Comparison of ENCODE assay signal across 1 cellular context in the genomic region with DNA sequence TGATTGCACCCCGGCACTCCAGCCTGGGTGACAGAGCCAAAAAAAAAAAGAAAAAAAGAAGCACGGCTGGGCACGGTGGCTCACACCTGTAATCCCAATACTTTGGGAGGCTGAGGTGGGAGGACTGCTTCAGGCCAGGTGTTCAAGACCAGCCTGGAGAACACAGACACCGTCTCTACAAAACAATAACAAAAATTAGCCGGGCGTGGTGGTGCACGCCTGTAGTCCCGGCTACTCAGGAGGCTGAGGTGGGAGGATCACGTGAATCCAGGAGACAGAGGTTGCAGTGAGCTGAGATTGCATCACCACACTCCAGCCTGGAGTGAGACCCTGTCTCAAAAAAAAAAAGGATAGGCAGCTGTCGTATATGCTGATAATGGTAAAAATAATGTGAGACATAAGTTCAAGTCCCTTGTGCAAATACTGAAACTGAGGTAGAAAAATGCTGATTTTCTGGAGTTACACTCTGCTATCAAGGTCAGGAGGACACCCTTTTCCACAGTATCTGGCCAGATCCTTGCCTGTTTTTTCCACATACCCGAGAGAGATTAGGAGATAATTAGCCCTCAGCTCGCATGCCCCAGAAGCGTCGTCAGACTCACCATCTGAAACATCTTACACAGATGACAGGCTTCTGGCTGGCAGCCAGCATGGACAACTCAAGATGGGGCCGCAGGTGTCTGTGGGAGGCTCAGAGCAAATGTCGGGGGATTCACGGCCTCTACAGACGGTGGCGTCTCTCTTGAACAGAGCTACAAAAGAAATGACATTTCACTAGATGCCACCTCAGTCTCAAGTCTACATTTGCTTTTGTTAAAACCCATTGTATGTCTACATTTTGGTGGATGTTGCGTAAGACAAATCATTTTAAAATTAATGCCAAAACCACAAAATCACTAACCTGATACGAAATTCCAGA.
TF ChIP-seq lines count a peak whose summit lies in the region.

No MANE protein-coding gene starts in this region.

TF ChIP-seq in K562, 482 proteins besides CTCF, POLR2A, EP300 and RAD21 (continued from another document and continues in another):
- TF ChIP-seq, protein P1, sequence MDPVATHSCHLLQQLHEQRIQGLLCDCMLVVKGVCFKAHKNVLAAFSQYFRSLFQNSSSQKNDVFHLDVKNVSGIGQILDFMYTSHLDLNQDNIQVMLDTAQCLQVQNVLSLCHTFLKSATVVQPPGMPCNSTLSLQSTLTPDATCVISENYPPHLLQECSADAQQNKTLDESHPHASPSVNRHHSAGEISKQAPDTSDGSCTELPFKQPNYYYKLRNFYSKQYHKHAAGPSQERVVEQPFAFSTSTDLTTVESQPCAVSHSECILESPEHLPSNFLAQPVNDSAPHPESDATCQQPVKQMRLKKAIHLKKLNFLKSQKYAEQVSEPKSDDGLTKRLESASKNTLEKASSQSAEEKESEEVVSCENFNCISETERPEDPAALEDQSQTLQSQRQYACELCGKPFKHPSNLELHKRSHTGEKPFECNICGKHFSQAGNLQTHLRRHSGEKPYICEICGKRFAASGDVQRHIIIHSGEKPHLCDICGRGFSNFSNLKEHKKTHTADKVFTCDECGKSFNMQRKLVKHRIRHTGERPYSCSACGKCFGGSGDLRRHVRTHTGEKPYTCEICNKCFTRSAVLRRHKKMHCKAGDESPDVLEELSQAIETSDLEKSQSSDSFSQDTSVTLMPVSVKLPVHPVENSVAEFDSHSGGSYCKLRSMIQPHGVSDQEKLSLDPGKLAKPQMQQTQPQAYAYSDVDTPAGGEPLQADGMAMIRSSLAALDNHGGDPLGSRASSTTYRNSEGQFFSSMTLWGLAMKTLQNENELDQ (CRISPR knock-in tag; IDR thresholded peaks at IDR 0.05; ENCODE audit: borderline replicate concordance): no peak
- TF ChIP-seq, protein P2, sequence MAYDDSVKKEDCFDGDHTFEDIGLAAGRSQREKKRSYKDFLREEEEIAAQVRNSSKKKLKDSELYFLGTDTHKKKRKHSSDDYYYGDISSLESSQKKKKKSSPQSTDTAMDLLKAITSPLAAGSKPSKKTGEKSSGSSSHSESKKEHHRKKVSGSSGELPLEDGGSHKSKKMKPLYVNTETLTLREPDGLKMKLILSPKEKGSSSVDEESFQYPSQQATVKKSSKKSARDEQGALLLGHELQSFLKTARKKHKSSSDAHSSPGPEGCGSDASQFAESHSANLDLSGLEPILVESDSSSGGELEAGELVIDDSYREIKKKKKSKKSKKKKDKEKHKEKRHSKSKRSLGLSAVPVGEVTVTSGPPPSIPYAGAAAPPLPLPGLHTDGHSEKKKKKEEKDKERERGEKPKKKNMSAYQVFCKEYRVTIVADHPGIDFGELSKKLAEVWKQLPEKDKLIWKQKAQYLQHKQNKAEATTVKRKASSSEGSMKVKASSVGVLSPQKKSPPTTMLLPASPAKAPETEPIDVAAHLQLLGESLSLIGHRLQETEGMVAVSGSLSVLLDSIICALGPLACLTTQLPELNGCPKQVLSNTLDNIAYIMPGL (CRISPR knock-in tag; IDR thresholded peaks at IDR 0.05): no peak
- TF ChIP-seq BCOR (IDR thresholded peaks at IDR 0.05): 0 out of 2 replicates have a peak, but pooled peaks have one; percentile 32
- TF ChIP-seq, protein P3, sequence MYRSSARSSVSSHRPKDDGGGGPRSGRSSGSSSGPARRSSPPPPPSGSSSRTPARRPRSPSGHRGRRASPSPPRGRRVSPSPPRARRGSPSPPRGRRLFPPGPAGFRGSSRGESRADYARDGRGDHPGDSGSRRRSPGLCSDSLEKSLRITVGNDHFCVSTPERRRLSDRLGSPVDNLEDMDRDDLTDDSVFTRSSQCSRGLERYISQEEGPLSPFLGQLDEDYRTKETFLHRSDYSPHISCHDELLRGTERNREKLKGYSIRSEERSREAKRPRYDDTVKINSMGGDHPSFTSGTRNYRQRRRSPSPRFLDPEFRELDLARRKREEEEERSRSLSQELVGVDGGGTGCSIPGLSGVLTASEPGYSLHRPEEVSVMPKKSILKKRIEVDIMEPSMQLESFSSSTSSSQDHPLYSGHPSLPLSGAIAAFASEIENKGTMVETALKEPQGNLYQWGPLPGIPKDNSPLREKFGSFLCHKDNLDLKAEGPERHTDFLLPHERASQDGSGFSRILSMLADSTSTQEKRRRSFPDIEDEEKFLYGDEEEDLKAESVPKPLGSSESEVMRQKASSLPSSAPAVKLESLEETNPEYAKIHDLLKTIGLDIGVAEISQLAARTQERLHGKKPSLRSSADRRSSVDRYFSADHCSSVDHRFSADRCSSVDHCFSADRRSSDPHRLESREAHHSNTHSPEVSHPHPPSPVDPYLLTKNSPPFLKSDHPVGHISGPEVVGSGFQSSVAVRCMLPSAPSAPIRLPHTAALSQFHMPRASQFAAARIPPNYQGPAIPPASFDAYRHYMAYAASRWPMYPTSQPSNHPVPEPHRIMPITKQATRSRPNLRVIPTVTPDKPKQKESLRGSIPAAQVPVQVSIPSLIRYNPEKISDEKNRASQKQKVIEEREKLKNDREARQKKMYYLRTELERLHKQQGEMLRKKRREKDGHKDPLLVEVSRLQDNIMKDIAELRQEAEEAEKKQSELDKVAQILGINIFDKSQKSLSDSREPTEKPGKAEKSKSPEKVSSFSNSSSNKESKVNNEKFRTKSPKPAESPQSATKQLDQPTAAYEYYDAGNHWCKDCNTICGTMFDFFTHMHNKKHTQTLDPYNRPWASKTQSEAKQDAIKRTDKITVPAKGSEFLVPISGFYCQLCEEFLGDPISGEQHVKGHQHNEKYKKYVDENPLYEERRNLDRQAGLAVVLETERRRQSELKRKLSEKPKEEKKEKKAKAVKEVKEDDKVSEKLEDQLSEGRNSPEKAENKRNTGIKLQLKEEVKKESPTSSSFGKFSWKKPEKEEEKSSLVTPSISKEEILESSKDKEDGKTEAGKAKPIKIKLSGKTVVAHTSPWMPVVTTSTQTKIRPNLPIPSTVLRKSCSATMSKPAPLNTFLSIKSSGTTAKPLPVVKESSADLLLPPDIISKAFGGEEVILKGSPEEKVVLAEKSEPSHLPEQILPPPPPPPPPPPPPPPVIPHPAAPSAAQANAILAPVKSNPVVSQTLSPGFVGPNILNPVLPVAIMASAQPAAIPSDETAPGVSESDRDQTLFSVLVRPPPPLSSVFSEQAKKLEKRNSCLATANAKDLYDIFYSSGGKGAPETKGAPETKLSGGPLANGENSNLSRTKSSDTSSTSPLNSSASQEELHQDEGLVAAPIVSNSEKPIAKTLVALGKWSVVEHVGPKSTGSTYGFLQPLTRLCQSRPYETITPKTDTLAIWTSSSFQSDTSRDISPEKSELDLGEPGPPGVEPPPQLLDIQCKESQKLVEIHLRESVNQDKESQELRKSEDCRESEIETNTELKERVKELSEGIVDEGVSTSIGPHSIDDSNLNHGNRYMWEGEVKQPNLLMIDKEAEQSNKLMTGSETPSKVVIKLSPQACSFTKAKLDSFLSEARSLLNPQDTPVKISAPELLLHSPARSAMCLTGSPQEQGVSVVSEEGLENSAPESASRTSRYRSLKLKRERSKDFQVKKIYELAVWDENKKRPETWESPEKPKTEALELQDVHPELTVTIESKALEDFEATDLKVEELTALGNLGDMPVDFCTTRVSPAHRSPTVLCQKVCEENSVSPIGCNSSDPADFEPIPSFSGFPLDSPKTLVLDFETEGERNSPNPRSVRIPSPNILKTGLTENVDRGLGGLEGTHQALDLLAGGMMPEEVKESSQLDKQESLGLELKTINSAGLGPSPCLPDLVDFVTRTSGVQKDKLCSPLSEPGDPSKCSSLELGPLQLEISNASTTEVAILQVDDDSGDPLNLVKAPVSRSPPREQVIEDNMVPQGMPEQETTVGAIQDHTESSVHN (IDR thresholded peaks at IDR 0.05; ENCODE audit: borderline replicate concordance in 1 of 2, low read depth in 1 of 2): peak in 1 of 2 experiments; percentile 59; a peak in 1 of 4 replicates
- TF ChIP-seq KDM2B (CRISPR knock-in tag; IDR thresholded peaks at IDR 0.05): no peak
- TF ChIP-seq, protein P4, sequence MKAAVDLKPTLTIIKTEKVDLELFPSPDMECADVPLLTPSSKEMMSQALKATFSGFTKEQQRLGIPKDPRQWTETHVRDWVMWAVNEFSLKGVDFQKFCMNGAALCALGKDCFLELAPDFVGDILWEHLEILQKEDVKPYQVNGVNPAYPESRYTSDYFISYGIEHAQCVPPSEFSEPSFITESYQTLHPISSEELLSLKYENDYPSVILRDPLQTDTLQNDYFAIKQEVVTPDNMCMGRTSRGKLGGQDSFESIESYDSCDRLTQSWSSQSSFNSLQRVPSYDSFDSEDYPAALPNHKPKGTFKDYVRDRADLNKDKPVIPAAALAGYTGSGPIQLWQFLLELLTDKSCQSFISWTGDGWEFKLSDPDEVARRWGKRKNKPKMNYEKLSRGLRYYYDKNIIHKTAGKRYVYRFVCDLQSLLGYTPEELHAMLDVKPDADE (conservative IDR thresholded peaks at IDR 0.05; ENCODE audit: control insufficient read depth, low read depth, low read length): no peak
- TF ChIP-seq COPS2 (conservative IDR thresholded peaks at IDR 0.05): no peak
- no peak for TF ChIP-seq FOXJ3 (CRISPR knock-in tag; IDR thresholded peaks at IDR 0.05)
- TF ChIP-seq, protein P5, sequence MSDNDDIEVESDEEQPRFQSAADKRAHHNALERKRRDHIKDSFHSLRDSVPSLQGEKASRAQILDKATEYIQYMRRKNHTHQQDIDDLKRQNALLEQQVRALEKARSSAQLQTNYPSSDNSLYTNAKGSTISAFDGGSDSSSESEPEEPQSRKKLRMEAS (CRISPR knock-in tag; IDR thresholded peaks at IDR 0.05): no peak
- no peak for TF ChIP-seq PURB (CRISPR knock-in tag; IDR thresholded peaks at IDR 0.05; ENCODE audit: low read depth)
- TF ChIP-seq, protein P6, sequence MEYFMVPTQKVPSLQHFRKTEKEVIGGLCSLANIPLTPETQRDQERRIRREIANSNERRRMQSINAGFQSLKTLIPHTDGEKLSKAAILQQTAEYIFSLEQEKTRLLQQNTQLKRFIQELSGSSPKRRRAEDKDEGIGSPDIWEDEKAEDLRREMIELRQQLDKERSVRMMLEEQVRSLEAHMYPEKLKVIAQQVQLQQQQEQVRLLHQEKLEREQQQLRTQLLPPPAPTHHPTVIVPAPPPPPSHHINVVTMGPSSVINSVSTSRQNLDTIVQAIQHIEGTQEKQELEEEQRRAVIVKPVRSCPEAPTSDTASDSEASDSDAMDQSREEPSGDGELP (CRISPR knock-in tag; IDR thresholded peaks at IDR 0.05; ENCODE audit: borderline replicate concordance): peak; percentile 57; the same call in 1 of the 2 replicates
- TF ChIP-seq, protein P7, sequence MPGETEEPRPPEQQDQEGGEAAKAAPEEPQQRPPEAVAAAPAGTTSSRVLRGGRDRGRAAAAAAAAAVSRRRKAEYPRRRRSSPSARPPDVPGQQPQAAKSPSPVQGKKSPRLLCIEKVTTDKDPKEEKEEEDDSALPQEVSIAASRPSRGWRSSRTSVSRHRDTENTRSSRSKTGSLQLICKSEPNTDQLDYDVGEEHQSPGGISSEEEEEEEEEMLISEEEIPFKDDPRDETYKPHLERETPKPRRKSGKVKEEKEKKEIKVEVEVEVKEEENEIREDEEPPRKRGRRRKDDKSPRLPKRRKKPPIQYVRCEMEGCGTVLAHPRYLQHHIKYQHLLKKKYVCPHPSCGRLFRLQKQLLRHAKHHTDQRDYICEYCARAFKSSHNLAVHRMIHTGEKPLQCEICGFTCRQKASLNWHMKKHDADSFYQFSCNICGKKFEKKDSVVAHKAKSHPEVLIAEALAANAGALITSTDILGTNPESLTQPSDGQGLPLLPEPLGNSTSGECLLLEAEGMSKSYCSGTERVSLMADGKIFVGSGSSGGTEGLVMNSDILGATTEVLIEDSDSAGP (CRISPR knock-in tag; IDR thresholded peaks at IDR 0.05): no peak
- peak; percentile 46; the same call in 1 of the 2 replicates for TF ChIP-seq SMARCC2 (IDR thresholded peaks at IDR 0.05; ENCODE audit: low read depth)
- no peak for TF ChIP-seq PCBP1 (IDR thresholded peaks at IDR 0.05; ENCODE audit: low read depth, low read length, poor library complexity, severe bottlenecking)
- TF ChIP-seq MTA1 (IDR thresholded peaks at IDR 0.05; ENCODE audit: borderline replicate concordance): no peak
- TF ChIP-seq TEAD4 (IDR thresholded peaks at IDR 0.05; ENCODE audit: low read length): peak; percentile 64
- no peak for TF ChIP-seq TEAD4 (CRISPR knock-in tag; IDR thresholded peaks at IDR 0.05; ENCODE audit: borderline replicate concordance)
- TF ChIP-seq NRF1 (conservative IDR thresholded peaks at IDR 0.05 in 1 of 2, IDR thresholded peaks at IDR 0.05 in 1 of 2): peak; percentile 62 to 71
- no peak for TF ChIP-seq FOXK1 (CRISPR knock-in tag; IDR thresholded peaks at IDR 0.05; ENCODE audit: borderline replicate concordance)
- TF ChIP-seq ESRRA (IDR thresholded peaks at IDR 0.05; ENCODE audit: borderline replicate concordance, low read depth): peak; percentile 95
- no peak for TF ChIP-seq SRSF7 (optimal IDR thresholded peaks at IDR 0.05; ENCODE audit: low read depth, low read length)
- peak; percentile 76 for TF ChIP-seq GATA2 (CRISPR knock-in tag; IDR thresholded peaks at IDR 0.05)
- no peak for TF ChIP-seq ZNF408 (CRISPR knock-in tag; IDR thresholded peaks at IDR 0.05; ENCODE audit: low read depth)
- TF ChIP-seq SREBF2 (CRISPR knock-in tag; IDR thresholded peaks at IDR 0.05): no peak
- TF ChIP-seq WHSC1 (IDR thresholded peaks at IDR 0.05; ENCODE audit: low read length): no peak
- TF ChIP-seq, protein P8, sequence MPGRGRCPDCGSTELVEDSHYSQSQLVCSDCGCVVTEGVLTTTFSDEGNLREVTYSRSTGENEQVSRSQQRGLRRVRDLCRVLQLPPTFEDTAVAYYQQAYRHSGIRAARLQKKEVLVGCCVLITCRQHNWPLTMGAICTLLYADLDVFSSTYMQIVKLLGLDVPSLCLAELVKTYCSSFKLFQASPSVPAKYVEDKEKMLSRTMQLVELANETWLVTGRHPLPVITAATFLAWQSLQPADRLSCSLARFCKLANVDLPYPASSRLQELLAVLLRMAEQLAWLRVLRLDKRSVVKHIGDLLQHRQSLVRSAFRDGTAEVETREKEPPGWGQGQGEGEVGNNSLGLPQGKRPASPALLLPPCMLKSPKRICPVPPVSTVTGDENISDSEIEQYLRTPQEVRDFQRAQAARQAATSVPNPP (IDR thresholded peaks at IDR 0.05; ENCODE audit: borderline replicate concordance, insufficient read depth, insufficient read length): no peak
- TF ChIP-seq ZFX (CRISPR knock-in tag; IDR thresholded peaks at IDR 0.05): no peak
- peak; percentile 91 for TF ChIP-seq CEBPB (tag; IDR thresholded peaks at IDR 0.05)
- TF ChIP-seq, protein P9, sequence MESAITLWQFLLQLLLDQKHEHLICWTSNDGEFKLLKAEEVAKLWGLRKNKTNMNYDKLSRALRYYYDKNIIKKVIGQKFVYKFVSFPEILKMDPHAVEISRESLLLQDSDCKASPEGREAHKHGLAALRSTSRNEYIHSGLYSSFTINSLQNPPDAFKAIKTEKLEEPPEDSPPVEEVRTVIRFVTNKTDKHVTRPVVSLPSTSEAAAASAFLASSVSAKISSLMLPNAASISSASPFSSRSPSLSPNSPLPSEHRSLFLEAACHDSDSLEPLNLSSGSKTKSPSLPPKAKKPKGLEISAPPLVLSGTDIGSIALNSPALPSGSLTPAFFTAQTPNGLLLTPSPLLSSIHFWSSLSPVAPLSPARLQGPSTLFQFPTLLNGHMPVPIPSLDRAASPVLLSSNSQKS (CRISPR knock-in tag; IDR thresholded peaks at IDR 0.05): no peak
- TF ChIP-seq SMARCE1 (IDR thresholded peaks at IDR 0.05): peak; percentile 57; the same call in 1 of the 2 replicates
- TF ChIP-seq, protein P10, sequence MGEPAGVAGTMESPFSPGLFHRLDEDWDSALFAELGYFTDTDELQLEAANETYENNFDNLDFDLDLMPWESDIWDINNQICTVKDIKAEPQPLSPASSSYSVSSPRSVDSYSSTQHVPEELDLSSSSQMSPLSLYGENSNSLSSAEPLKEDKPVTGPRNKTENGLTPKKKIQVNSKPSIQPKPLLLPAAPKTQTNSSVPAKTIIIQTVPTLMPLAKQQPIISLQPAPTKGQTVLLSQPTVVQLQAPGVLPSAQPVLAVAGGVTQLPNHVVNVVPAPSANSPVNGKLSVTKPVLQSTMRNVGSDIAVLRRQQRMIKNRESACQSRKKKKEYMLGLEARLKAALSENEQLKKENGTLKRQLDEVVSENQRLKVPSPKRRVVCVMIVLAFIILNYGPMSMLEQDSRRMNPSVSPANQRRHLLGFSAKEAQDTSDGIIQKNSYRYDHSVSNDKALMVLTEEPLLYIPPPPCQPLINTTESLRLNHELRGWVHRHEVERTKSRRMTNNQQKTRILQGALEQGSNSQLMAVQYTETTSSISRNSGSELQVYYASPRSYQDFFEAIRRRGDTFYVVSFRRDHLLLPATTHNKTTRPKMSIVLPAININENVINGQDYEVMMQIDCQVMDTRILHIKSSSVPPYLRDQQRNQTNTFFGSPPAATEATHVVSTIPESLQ (CRISPR knock-in tag; IDR thresholded peaks at IDR 0.05): no peak
